ENCODE assay signal across 8 cellular contexts in the genomic region with DNA sequence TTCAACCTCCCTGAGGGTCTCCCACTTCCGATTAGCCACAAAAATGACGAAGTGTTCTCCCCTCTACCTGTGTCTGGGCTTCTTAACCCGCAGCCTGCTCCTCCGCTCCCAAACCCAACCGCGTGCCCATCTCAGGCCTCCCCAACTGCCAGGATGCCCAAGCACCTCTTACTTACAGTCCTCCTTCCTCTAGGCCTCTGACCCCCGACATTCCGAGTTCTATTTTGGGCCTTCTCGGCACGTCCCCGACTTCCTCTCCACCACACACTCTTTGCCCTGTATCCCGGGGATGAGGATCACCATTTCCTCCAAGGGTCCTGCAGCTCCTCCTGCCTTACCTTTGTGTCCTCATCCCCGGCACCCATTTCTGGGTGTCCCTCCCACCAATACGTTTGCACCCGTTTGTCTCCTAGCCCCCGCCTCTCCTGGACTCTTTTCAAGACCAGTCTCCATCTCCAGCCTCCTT. TPM values are rescaled to one million over a fixed set of nuclear protein-coding genes. Genes with fewer than 3 reads are reported as not detected.
DNase-seq lines count a peak whose midpoint lies in the region; ATAC-seq and TF ChIP-seq lines count a peak whose summit lies in the region.

No MANE protein-coding gene starts in this region.

- H3K36me3 Mint-ChIP-seq in chondrocyte (ENCODE audit: low read depth): peaks cover 29% of the 10 kb centered on the region
- H3K36me3 Mint-ChIP-seq in naive thymus-derived CD4-positive, alpha-beta T cell: peaks cover 10 to 33% (median 20%) of the 10 kb centered on the region in 5 donors

- DNase-seq in NCI-H345 (lab: John Stamatoyannopoulos, UW) (peak; percentile 70), chondrocyte (ENCODE audit: low spot score) (peak; percentile 67), NCI-H446 treated with DMSO at 0.1 percent for 48 hours (lab: John Stamatoyannopoulos, UW) (no peak), NCI-H82 treated with DMSO at 0.1 percent for 48 hours (lab: John Stamatoyannopoulos, UW; ENCODE audit: unreplicated experiment) (no peak)
- DNase-seq in naive thymus-derived CD4-positive, alpha-beta T cell: peak in 1 of 9 donors; percentile 40

- peak overlapping the region; percentile 96 for H3K27ac Mint-ChIP-seq in chondrocyte (ENCODE audit: unreplicated experiment)
- peak overlapping the region; percentile 88 to 99 (median 97) for H3K27ac Mint-ChIP-seq in naive thymus-derived CD4-positive, alpha-beta T cell

- no peaks in the 10 kb centered on the region for H3K27me3 ChIP-seq in naive thymus-derived CD4-positive, alpha-beta T cell (ENCODE audit: control insufficient read depth in 2 of 2, insufficient read depth in 2 of 2, low read length in 2 of 2)

- no peaks in the 10 kb centered on the region for H3K9me3 Mint-ChIP-seq in chondrocyte (ENCODE audit: low read depth)
- H3K9me3 Mint-ChIP-seq in naive thymus-derived CD4-positive, alpha-beta T cell: peaks cover 0 to 9% (median 0%) of the 10 kb centered on the region in 11 donors

- H3K9me3 ChIP-seq in naive thymus-derived CD4-positive, alpha-beta T cell (ENCODE audit: control insufficient read depth in 2 of 3, low read length in 3 of 3): no peaks in the 10 kb centered on the region

- CTCF ChIA-PET in naive thymus-derived CD4-positive, alpha-beta T cell (lab: Charles Lee): interaction anchor here (0.6 to 8.3 kb wide), 18 partner anchors 10 to 284 kb away, joined by 3 to 159 read pairs (median 4); a partner anchor contains a TSS

- H3K4me1 Mint-ChIP-seq in chondrocyte (ENCODE audit: low read depth): peaks cover 64% of the 10 kb centered on the region
- peaks cover 30 to 57% (median 45%) of the 10 kb centered on the region in 7 donors for H3K4me1 Mint-ChIP-seq in naive thymus-derived CD4-positive, alpha-beta T cell

- H3K27ac ChIP-seq in naive thymus-derived CD4-positive, alpha-beta T cell (ENCODE audit: low read depth, low read length): peak overlapping the region; percentile 88

- POLR2A ChIA-PET in naive thymus-derived CD4-positive, alpha-beta T cell (lab: Charles Lee): interaction anchor here (0.6 to 12.9 kb wide), 39 partner anchors 10 to 1380 kb away, joined by 3 to 316 read pairs (median 6); a partner anchor contains a TSS

- ATAC-seq in naive thymus-derived CD4-positive, alpha-beta T cell: no peak
- ATAC-seq in GM19463 (IDR thresholded peaks at IDR 0.05; ENCODE audit: unreplicated experiment) (no peak), HG03520 (IDR thresholded peaks at IDR 0.05; ENCODE audit: unreplicated experiment) (no peak)

- peak overlapping the region; percentile 82; the same call in 1 of the 2 replicates for H3K4me3 ChIP-seq in GM08714 (ENCODE audit: low read length)
- H3K4me3 ChIP-seq in naive thymus-derived CD4-positive, alpha-beta T cell (ENCODE audit: low read length): peak overlapping the region; percentile 65

- H3K4me3 Mint-ChIP-seq in chondrocyte (ENCODE audit: unreplicated experiment): peak overlapping the region; percentile 82
- H3K4me3 Mint-ChIP-seq in naive thymus-derived CD4-positive, alpha-beta T cell: peak overlapping the region; percentile 92 to 100 (median 97)

- H3K27me3 Mint-ChIP-seq in chondrocyte (ENCODE audit: low read depth): no peaks in the 10 kb centered on the region
- H3K27me3 Mint-ChIP-seq in naive thymus-derived CD4-positive, alpha-beta T cell: no peaks in the 10 kb centered on the region

- H3K4me1 ChIP-seq in naive thymus-derived CD4-positive, alpha-beta T cell (ENCODE audit: control insufficient read depth in 2 of 2, insufficient read depth in 2 of 2, low read length in 2 of 2): peaks cover 35 to 39% of the 10 kb centered on the region in 2 donors

- intact Hi-C loops in naive thymus-derived CD4-positive, alpha-beta T cell (cut with micrococcal nuclease): loop anchor here (1.0 to 10.0 kb wide), 20 partner anchors 8 to 1543 kb away; a partner anchor contains a TSS

- no peak for TF ChIP-seq CTCF in chondrocyte (IDR thresholded peaks at IDR 0.05)

- H3K36me3 ChIP-seq in naive thymus-derived CD4-positive, alpha-beta T cell (ENCODE audit: control insufficient read depth in 2 of 3, insufficient read depth in 3 of 3, low read length in 3 of 3): peaks cover 15 to 61% (median 27%) of the 10 kb centered on the region in 3 experiments

RNA-seq across cellular contexts. Expression of a gene that starts 0.4 kb away (rescaled TPM):
- total RNA-seq in chondrocyte: 55.7 to 68.4 TPM (median 66.3 TPM) in 3 replicates
- 100 to 1,000 TPM in 2 of 5 experiments, 10 to 100 TPM in 3; 51.8 to 117 (median 97.7) TPM for total RNA-seq in naive thymus-derived CD4-positive, alpha-beta T cell
- polyA plus RNA-seq in naive thymus-derived CD4-positive, alpha-beta T cell: 10 to 100 TPM; 18.3 to 33.0 TPM

RNA-seq across cellular contexts. Expression of a gene that starts 1.9 kb away (rescaled TPM):
- 850 to 1,236 TPM (median 1,222 TPM) in 3 replicates for total RNA-seq in chondrocyte
- 1,000 to 10,000 TPM in 1 of 5 experiments, 100 to 1,000 TPM in 4; 403 to 1,550 (median 533) TPM for total RNA-seq in naive thymus-derived CD4-positive, alpha-beta T cell
- 1,000 to 10,000 TPM; 2,039 to 2,314 TPM for polyA plus RNA-seq in naive thymus-derived CD4-positive, alpha-beta T cell

RNA-seq across cellular contexts. Expression of a gene that starts 12.8 kb away (rescaled TPM):
- total RNA-seq in chondrocyte: 174 to 310 TPM (median 290 TPM) in 3 replicates
- total RNA-seq in naive thymus-derived CD4-positive, alpha-beta T cell: 10 to 100 TPM in 3 of 5 experiments, 1 to 10 TPM in 2; 5.9 to 16.0 (median 12.7) TPM
- polyA plus RNA-seq in naive thymus-derived CD4-positive, alpha-beta T cell: under 1 TPM; 0.40 to 0.60 TPM

RNA-seq across cellular contexts. Expression of a gene that starts 19.8 kb away (rescaled TPM):
- total RNA-seq in chondrocyte: not detected in 3 replicates
- total RNA-seq in naive thymus-derived CD4-positive, alpha-beta T cell: 100 to 1,000 TPM in 1 of 5 experiments, 10 to 100 TPM in 4; 24.9 to 148 (median 29.3) TPM
- 10 to 100 TPM; 31.7 to 58.7 TPM for polyA plus RNA-seq in naive thymus-derived CD4-positive, alpha-beta T cell

RNA-seq across cellular contexts. Expression of a gene that starts 26.1 kb away (rescaled TPM):
- total RNA-seq in chondrocyte: 0.79 to 1.8 TPM (median 0.80 TPM) in 3 replicates
- 1 to 10 TPM in 3 of 5 experiments, under 1 TPM in 2; 0.81 to 2.0 (median 1.1) TPM for total RNA-seq in naive thymus-derived CD4-positive, alpha-beta T cell
- polyA plus RNA-seq in naive thymus-derived CD4-positive, alpha-beta T cell: under 1 TPM; 0.38 to 0.60 TPM

Comparison
In these comparisons a context has a peak if more than half of its experiments do, and no peak if none do; other contexts are left out.
1. DNase-seq: peak in NCI-H345 (single experiment) and chondrocyte (single experiment); none in NCI-H446 treated with DMSO at 0.1 percent for 48 hours (single experiment) and NCI-H82 treated with DMSO at 0.1 percent for 48 hours (single experiment).
2. RNA of a gene that starts 12.8 kb away (total RNA-seq): 174 to 310 TPM in chondrocyte; 5.9 to 16.0 TPM in naive thymus-derived CD4-positive, alpha-beta T cell; every median in the first group is over 10 times any median in the second.